ENCODE assay signal across 11 cellular contexts in the genomic region with DNA sequence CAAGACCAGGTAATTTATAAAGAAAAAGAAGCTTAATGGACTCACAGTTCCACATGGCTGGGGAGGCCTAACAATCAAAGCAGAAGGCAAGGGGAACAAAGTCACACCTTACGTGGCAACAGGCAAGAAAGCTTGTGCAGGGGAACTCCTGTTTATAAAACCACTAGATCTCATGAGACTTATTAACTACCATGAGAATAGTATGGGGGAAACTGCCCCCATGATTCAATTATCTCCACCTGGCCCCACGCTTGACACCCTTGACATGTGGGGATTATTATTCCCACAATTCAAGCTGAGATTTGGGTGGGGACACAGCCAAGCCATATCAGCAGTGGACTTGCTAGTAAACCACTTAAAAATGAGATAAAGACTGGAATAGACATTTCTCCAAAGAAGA.
"Had no signal": no experiment of that assay in that cellular context is flagged by ENCODE, and none has a peak within 500 bp of the region (broad histone marks: within the 10 kb centered on the region; RNA-seq: fewer than 3 reads in every experiment).

No MANE protein-coding gene starts in this region.

- H3K27ac ChIP-seq: GM23248 had no signal

- H3K4me2 ChIP-seq: GM23338 had no signal

- FAIRE-seq: H1, H54 had no signal

- ATAC-seq: GM23338, HCT116 had no signal

- H3K36me3 ChIP-seq: HAP-1 had no signal

- H3K4me3 ChIP-seq: GM23248, GM23338, HAP-1 had no signal

- H3K9ac ChIP-seq: GM23248 had no signal

- H2AFZ ChIP-seq: GM23248, GM23338 had no signal

- H3K9me3 ChIP-seq: HAP-1 had no signal

- DNase-seq: GM23248, GOT3, H7, H9, HCEC 1CT, HFFc6 had no signal

- H3K4me1 ChIP-seq: HAP-1 had no signal
